Comparison of ENCODE assay signal across 2 cellular contexts in the genomic region with DNA sequence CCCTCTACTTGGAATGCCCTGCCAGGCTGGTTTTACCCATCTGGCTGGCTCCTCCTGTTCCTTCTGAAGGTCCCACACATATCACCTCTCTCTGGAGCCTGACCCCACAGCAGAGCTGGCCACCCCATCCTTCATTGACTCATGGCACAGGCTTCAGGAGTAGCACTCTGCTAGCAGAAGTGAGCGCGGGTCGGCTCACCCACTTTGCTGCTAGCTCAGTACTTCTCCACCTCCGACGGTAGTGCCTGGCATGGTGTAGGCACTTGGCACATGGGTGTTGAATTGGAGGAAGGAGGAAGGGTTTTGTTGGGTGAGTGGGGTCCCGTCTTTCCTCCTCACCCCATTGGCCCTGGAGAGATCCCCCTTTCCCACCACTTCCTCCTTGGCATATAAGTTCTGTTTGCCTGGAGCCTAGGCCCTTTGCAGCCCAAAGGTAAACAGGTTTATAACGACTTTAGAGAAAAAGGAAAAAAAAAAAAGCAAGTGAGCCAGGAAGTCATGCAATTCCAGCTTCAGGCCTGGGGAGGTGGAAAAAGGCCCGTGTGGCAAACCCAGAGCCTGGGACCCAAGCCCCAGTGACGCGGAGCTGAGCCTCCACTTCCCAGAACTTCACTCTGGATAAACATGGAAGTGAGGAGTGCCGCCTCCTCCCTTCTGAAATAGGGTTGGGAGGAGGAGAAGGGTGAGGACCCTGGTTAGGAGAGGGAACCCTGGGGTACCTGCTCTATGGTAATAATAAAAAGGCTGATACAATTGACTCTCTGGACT.
TF ChIP-seq lines count a peak whose summit lies in the region.

No MANE protein-coding gene starts in this region.

TF ChIP-seq in IMR-90, 13 proteins besides CTCF, POLR2A, EP300 and RAD21 (continued from another document):
- TF ChIP-seq BHLHE40 (IDR thresholded peaks at IDR 0.05; ENCODE audit: low read depth, low read length): no peak

TF ChIP-seq in SK-N-SH treated with all-trans-retinoic acid at 6 μM for 48 hours, 23 proteins besides CTCF, POLR2A, EP300 and RAD21 (continued from another document):
- TF ChIP-seq, protein P1, sequence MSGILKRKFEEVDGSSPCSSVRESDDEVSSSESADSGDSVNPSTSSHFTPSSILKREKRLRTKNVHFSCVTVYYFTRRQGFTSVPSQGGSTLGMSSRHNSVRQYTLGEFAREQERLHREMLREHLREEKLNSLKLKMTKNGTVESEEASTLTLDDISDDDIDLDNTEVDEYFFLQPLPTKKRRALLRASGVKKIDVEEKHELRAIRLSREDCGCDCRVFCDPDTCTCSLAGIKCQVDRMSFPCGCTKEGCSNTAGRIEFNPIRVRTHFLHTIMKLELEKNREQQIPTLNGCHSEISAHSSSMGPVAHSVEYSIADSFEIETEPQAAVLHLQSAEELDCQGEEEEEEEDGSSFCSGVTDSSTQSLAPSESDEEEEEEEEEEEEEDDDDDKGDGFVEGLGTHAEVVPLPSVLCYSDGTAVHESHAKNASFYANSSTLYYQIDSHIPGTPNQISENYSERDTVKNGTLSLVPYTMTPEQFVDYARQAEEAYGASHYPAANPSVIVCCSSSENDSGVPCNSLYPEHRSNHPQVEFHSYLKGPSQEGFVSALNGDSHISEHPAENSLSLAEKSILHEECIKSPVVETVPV (CRISPR knock-in tag; IDR thresholded peaks at IDR 0.05): no peak
- TF ChIP-seq ARNTL (CRISPR knock-in tag; IDR thresholded peaks at IDR 0.05; ENCODE audit: borderline replicate concordance, low read depth): no peak
- no peak for TF ChIP-seq ZNF8 (CRISPR knock-in tag; IDR thresholded peaks at IDR 0.05)
